Comparison of ENCODE assay signal across 8 cellular contexts in the genomic region with DNA sequence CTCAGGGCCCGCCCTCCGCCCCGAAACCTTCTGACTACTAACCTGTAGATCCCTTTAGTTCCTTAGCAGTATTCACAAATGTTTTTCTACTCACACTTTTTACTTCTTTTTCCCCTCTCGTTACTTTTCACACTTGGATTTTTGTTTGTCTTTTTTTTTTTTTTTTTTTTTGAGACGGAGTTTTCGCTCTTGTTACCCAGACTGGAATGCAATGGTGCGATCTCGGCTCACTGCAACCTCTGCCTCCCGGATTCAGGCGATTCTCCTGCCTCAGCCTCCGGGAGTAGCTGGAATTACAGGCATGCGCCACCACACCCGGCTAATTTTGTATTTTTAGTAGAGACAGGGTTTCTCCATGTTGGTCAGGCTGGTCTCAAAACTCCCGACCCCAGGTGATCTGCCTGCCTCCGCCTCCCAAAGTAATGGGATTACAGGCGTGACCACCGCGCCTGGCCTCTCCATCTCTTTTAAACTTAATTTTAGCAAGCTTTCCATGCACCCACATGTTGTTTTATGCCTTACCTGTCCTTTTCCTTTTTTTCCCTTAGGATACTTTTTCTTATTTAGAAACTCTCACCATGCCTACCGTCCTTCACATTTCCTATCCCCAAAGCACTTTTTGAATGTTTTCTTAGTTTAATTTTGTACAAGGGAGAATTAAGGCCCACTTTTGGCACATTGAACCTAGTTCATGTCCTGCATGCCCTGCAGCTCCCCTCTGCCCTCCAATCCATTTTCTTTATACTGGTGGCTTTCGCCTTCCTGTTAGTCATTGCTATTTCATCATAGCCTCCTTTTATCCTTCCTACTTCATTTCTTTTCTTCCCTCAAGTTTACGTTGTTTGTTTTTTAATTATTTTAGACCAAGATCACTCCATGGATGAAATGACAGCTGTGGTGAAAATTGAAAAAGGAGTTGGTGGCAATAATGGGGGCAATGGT. TPM values are rescaled to one million over a fixed set of nuclear protein-coding genes. Genes with fewer than 3 reads are reported as not detected.
DNase-seq lines count a peak whose midpoint lies in the region; ATAC-seq and TF ChIP-seq lines count a peak whose summit lies in the region.

No MANE protein-coding gene starts in this region.

- peak overlapping the region; percentile 88 for H3K27ac Mint-ChIP-seq in memory B cell

- H3K4me1 ChIP-seq in breast epithelium (peaks cover 15 to 35% of the 10 kb centered on the region in 2 donors), aorta (ENCODE audit: control insufficient read depth in 1 of 2, insufficient read depth in 2 of 2, low read length in 2 of 2) (peaks cover 0 to 4% of the 10 kb centered on the region in 2 donors)

- H3K27me3 ChIP-seq in breast epithelium, result no peaks in the 10 kb centered on the region
- no peaks in the 10 kb centered on the region for H3K27me3 ChIP-seq in aorta (ENCODE audit: control insufficient read depth in 1 of 2, insufficient read depth in 2 of 2, low read length in 1 of 2)

- no peaks in the 10 kb centered on the region for H3K9me3 Mint-ChIP-seq in memory B cell

- H3K36me3 ChIP-seq in breast epithelium (no peaks in the 10 kb centered on the region), aorta (ENCODE audit: control insufficient read depth in 1 of 2, insufficient read depth in 2 of 2, low read length in 1 of 2) (peaks cover 0 to 5% of the 10 kb centered on the region in 2 donors)

- TF ChIP-seq CTCF in breast epithelium (IDR thresholded peaks at IDR 0.05), result no peak

- WGBS in aorta, 2 donors, result 7% methylated on average over 21 of the region's 21 CpGs

- ATAC-seq in memory B cell (ENCODE audit: low read depth), result no peak
- ATAC-seq in aorta (ENCODE audit: low FRiP score), result no peak
- no peak for ATAC-seq in HG03469 (IDR thresholded peaks at IDR 0.05; ENCODE audit: unreplicated experiment)
- no peak for ATAC-seq in HG02759 (IDR thresholded peaks at IDR 0.05; ENCODE audit: unreplicated experiment)

- peak overlapping the region; percentile 57 to 75 (median 69) for H3K4me3 ChIP-seq in breast epithelium
- peak overlapping the region; percentile 44 to 97 for H3K4me3 ChIP-seq in aorta (ENCODE audit: low read length in 2 of 2)

- peak overlapping the region; percentile 92 for H3K4me3 Mint-ChIP-seq in memory B cell

- no peak for TF ChIP-seq POLR2A in breast epithelium (IDR thresholded peaks at IDR 0.05)

- peak; percentile 55 for DNase-seq in CD1c-positive myeloid dendritic cell (ENCODE audit: extremely low spot score)
- peak; percentile 61 for DNase-seq in M059J (ENCODE audit: low read depth)
- DNase-seq in breast epithelium (ENCODE audit: low spot score in 2 of 2), result peak in 1 of 2 donors; percentile 45
- DNase-seq in memory B cell (ENCODE audit: low spot score in 2 of 2), result no peak
- DNase-seq in aorta, result peak; percentile 52 to 61
- DNase-seq in NCI-H1417 (lab: John Stamatoyannopoulos, UW), result no peak

- intact Hi-C loops in breast epithelium (cut with DNase I; ENCODE audit: low total_unique reads), result loop anchor here (10.0 kb wide), 1 partner anchor 1096 kb away; no protein-coding TSS in a partner anchor
- intact Hi-C loops in aorta (cut with DNase I), result no loop called here

- H3K9me3 ChIP-seq in breast epithelium (no peaks in the 10 kb centered on the region), aorta (ENCODE audit: control insufficient read depth, low read length) (no peaks in the 10 kb centered on the region)

- H3K4me1 Mint-ChIP-seq in memory B cell, result peaks cover 34% of the 10 kb centered on the region

- H3K27me3 Mint-ChIP-seq in memory B cell, result no peaks in the 10 kb centered on the region

- H3K36me3 Mint-ChIP-seq in memory B cell, result peaks cover 23% of the 10 kb centered on the region

- H3K27ac ChIP-seq in breast epithelium (peak overlapping the region; percentile 99), aorta (ENCODE audit: low read depth in 1 of 2, low read length in 2 of 2) (peak overlapping the region in 1 of 2 donors; percentile 82)

RNA-seq across cellular contexts. Expression of a gene that starts 1.1 kb away (rescaled TPM):
- 26.2 and 41.5 TPM in 2 replicates for total RNA-seq in M059J (2014; rRNA removed; shearing (Covaris generic))
- total RNA-seq in breast epithelium (100 to 1,000 TPM in 1 of 3 donors, 10 to 100 TPM in 2; 84.6 to 111 (median 91.4) TPM), aorta (10 to 100 TPM; 63.3 to 83.1 TPM)
- polyA plus RNA-seq in aorta, result 10 to 100 TPM in 1 of 2 donors, 1 to 10 TPM in 1; 7.4 to 17.3 TPM

RNA-seq across cellular contexts. Expression of a gene that starts 42.6 kb away (rescaled TPM):
- total RNA-seq in M059J (2014; rRNA removed; shearing (Covaris generic)), result not detected in 2 replicates
- under 1 TPM in 1 of 3 donors, not detected in 2; 0.15 TPM for total RNA-seq in breast epithelium
- total RNA-seq in aorta, result not detected
- polyA plus RNA-seq in aorta, result under 1 TPM in 1 of 2 donors, not detected in 1; 0.26 TPM

RNA-seq across cellular contexts. Expression of a gene that starts 44.9 kb away (rescaled TPM):
- not detected in 2 replicates for total RNA-seq in M059J (2014; rRNA removed; shearing (Covaris generic))
- total RNA-seq in breast epithelium, result not detected
- total RNA-seq in aorta, result under 1 TPM in 1 of 2 donors, not detected in 1; 0.33 TPM
- not detected for polyA plus RNA-seq in aorta

RNA-seq across cellular contexts. Expression of a gene that starts 59.7 kb away (rescaled TPM):
- total RNA-seq in M059J (2014; rRNA removed; shearing (Covaris generic)), result 34.7 and 51.6 TPM in 2 replicates
- total RNA-seq in breast epithelium, result 10 to 100 TPM; 46.2 to 63.7 (median 51.0) TPM
- total RNA-seq in aorta, result 10 to 100 TPM; 33.3 to 45.3 TPM
- polyA plus RNA-seq in aorta, result 100 to 1,000 TPM in 1 of 2 donors, 10 to 100 TPM in 1; 15.3 to 109 TPM

Comparison
In these comparisons a context has a peak if more than half of its experiments do, and no peak if none do; other contexts are left out.
1. DNase-seq: peak in CD1c-positive myeloid dendritic cell (single experiment), M059J (single experiment) and aorta (2 of 2); none in memory B cell (0 of 2) and NCI-H1417 (0 of 3).